Comparison of ENCODE assay signal across 32 cellular contexts in genomic region chr18:49234984-49235383, GRCh38.
DNase-seq lines count a peak whose midpoint lies in the region; ATAC-seq, FAIRE-seq and TF ChIP-seq lines count a peak whose summit lies in the region.
"Had no signal": no experiment of that assay in that cellular context is flagged by ENCODE, and none has a peak within 500 bp of the region (broad histone marks: within the 10 kb centered on the region; RNA-seq: fewer than 3 reads in every experiment).

No MANE protein-coding gene starts in this region.

- no peaks in the 10 kb centered on the region for H3K9me1 ChIP-seq in K562 (ENCODE audit: control insufficient read depth, insufficient read depth, low read length)

- intact Hi-C loops in HepG2 (cut with micrococcal nuclease; ENCODE audit: unreplicated experiment) (loop anchor here (5.0 to 10.0 kb wide), 2 partner anchors 290 to 558 kb away; no protein-coding TSS in a partner anchor), right lobe of liver (cut with DNase I) (no loop called here), K562 (cut with micrococcal nuclease) (loop anchor here (5.0 to 10.0 kb wide), 2 partner anchors 210 to 558 kb away; no protein-coding TSS in a partner anchor)

- FAIRE-seq in HepG2 (lab: Jason Lieb, UNC) (no peak), D721Med (lab: Jason Lieb, UNC) (peak; percentile 58), K562 (lab: Jason Lieb, UNC) (no peak)
- FAIRE-seq: A204.1, A549 had no signal

- no peak overlapping the region for H3K27ac ChIP-seq in HepG2 (ENCODE audit: extremely low read length, insufficient read depth, low read length)
- no peak overlapping the region for H3K27ac ChIP-seq in right lobe of liver
- H3K27ac ChIP-seq in K562 (ENCODE audit: extremely low read depth, low read depth, low read length): no peak overlapping the region
- H3K27ac ChIP-seq: 22Rv1; A549; BLaER1; BLaER1 treated with 17β-estradiol and CSF1 and Interleukin-3, amounts not matched to agents 10 nM and 100 nM; C4-2B had no signal

- DNase-seq in HepG2 (ENCODE audit: low spot score) (no peak), right lobe of liver (no peak), D721Med (ENCODE audit: insufficient read length, low spot score) (no peak), K562 (ENCODE audit: extremely low read depth in 1 of 4, low spot score in 3 of 4) (no peak), T-helper 9 cell (no peak), activated gamma-delta T cell treated with Interleukin-2 at 50 U/mL for 16 hours (no peak)
- DNase-seq: 8988T; ACHN; AML-193; BE2C; C1 segment of cervical spinal cord; Caco-2; Calu3; CD4-positive, alpha-beta memory T cell; CD4-positive, alpha-beta T cell; CD4-positive, CD25-positive, alpha-beta regulatory T cell; CD8-positive, alpha-beta memory T cell; CD8-positive, alpha-beta T cell; COR-L47; DMS 273 treated with DMSO at 0.1 percent for 48 hours; DMS153; DMS53; DMS79; DMS79 treated with DMSO at 0.1 percent for 48 hours; DND-41; EL had no signal

- TF ChIP-seq EP300 in HepG2 (IDR thresholded peaks at IDR 0.05; ENCODE audit: low read depth in 2 of 2, low read length in 2 of 2) (no peak), HepG2 (CRISPR knock-in tag; IDR thresholded peaks at IDR 0.05; ENCODE audit: borderline replicate concordance) (no peak), K562 (IDR thresholded peaks at IDR 0.05; ENCODE audit: low read length) (no peak)

- H3K9me3 ChIP-seq in HepG2 (ENCODE audit: low read length) (no peaks in the 10 kb centered on the region), right lobe of liver (no peaks in the 10 kb centered on the region), K562 (replicated peaks; ENCODE audit: control insufficient read depth, insufficient read depth, low read depth, low read length) (no peaks in the 10 kb centered on the region)
- H3K9me3 ChIP-seq: BE2C, BLaER1, Caco-2 had no signal

- ATAC-seq in HepG2 (no peak), right lobe of liver (no peak), K562 (no peak)
- ATAC-seq: A549; CD8-positive, alpha-beta T cell had no signal

- H3K9ac ChIP-seq in HepG2 (ENCODE audit: insufficient read depth, low read depth, low read length) (no peak overlapping the region), K562 (ENCODE audit: insufficient read depth in 1 of 2, low read depth in 2 of 2, low read length in 2 of 2) (no peak overlapping the region)
- H3K9ac ChIP-seq: BLaER1; BLaER1 treated with 17β-estradiol and CSF1 and Interleukin-3, amounts not matched to agents 10 nM and 100 nM had no signal

- in situ Hi-C loops in HepG2 (cut with HindIII; ENCODE audit: extremely low pct_ligation_motif_present, low pct_unique_long_range_greater_than_20kb) (loop anchor here (5.0 kb wide), 1 partner anchor 558 kb away; no protein-coding TSS in a partner anchor), K562 (cut with MboI) (loop anchor here (10.0 kb wide), 1 partner anchor 560 kb away; no protein-coding TSS in a partner anchor)

- H3K27me3 ChIP-seq in HepG2 (ENCODE audit: control insufficient read depth in 1 of 2, insufficient read depth in 2 of 2, low read length in 2 of 2) (no peaks in the 10 kb centered on the region), right lobe of liver (no peaks in the 10 kb centered on the region), K562 (ENCODE audit: control insufficient read depth in 2 of 2, insufficient read depth in 2 of 2, low read length in 2 of 2) (no peaks in the 10 kb centered on the region)
- H3K27me3 ChIP-seq: BE2C; BLaER1; BLaER1 treated with 17β-estradiol and CSF1 and Interleukin-3, amounts not matched to agents 10 nM and 100 nM had no signal

- TF ChIP-seq CTCF in HepG2 (CRISPR knock-in tag; IDR thresholded peaks at IDR 0.05): no peak
- TF ChIP-seq CTCF in right lobe of liver (IDR thresholded peaks at IDR 0.05): no peak
- no peak for TF ChIP-seq CTCF in D721Med (IDR thresholded peaks at IDR 0.05; ENCODE audit: insufficient read depth, missing control alignments)
- TF ChIP-seq CTCF in K562 (IDR thresholded peaks at IDR 0.05 in 2 of 3, conservative IDR thresholded peaks at IDR 0.05 in 1 of 3; ENCODE audit: insufficient read depth in 2 of 3, low read depth in 1 of 3, low read length in 3 of 3): no peak

- POLR2A ChIA-PET in HepG2 (lab: Yijun Ruan, JAX) (no interaction called here), K562 (lab: Yijun Ruan, JAX) (interaction anchor here (0.7 kb wide), 1 partner anchor 11 kb away, joined by 3 read pairs; no protein-coding TSS in a partner anchor)

- H3K4me3 ChIP-seq in HepG2 (replicated peaks in 1 of 3; ENCODE audit: insufficient read depth in 1 of 3, low read depth in 2 of 3, low read length in 3 of 3) (no peak overlapping the region), right lobe of liver (no peak overlapping the region), K562 (no peak overlapping the region)
- H3K4me3 ChIP-seq: A549; BLaER1; BLaER1 treated with 17β-estradiol and CSF1 and Interleukin-3, amounts not matched to agents 10 nM and 100 nM had no signal

- H4K20me1 ChIP-seq in HepG2 (ENCODE audit: insufficient read depth, low read length): no peaks in the 10 kb centered on the region
- H4K20me1 ChIP-seq in K562 (replicated peaks; ENCODE audit: control insufficient read depth, insufficient read depth, low read length): no peaks in the 10 kb centered on the region
- H4K20me1 ChIP-seq: BLaER1 had no signal

- TF ChIP-seq POLR2A in HepG2 (IDR thresholded peaks at IDR 0.05; ENCODE audit: insufficient read depth in 1 of 2, low read depth in 2 of 2, low read length in 2 of 2) (no peak), right lobe of liver (IDR thresholded peaks at IDR 0.05) (no peak), K562 (conservative IDR thresholded peaks at IDR 0.05) (no peak)

- BruUV-seq in HepG2 (replicated peaks; lab: Mats Ljungman, UMichigan) (no TSS peak), K562 (replicated peaks; lab: Mats Ljungman, UMichigan) (no TSS peak)

- H3K36me3 ChIP-seq in HepG2 (replicated peaks in 1 of 2; ENCODE audit: control insufficient read depth in 1 of 2, insufficient read depth in 2 of 2, low read length in 2 of 2) (no peaks in the 10 kb centered on the region), right lobe of liver (no peaks in the 10 kb centered on the region), K562 (ENCODE audit: control insufficient read depth, insufficient read depth, low read length) (no peaks in the 10 kb centered on the region)
- H3K36me3 ChIP-seq: BE2C had no signal

- no peaks in the 10 kb centered on the region for H3K4me1 ChIP-seq in HepG2 (ENCODE audit: insufficient read depth, low read length)
- no peaks in the 10 kb centered on the region for H3K4me1 ChIP-seq in right lobe of liver
- no peaks in the 10 kb centered on the region for H3K4me1 ChIP-seq in K562 (replicated peaks in 1 of 2; ENCODE audit: control insufficient read depth in 2 of 2, insufficient read depth in 2 of 2, low read length in 2 of 2)
- H3K4me1 ChIP-seq: A549, BE2C, Caco-2 had no signal

- no peak overlapping the region for H2AFZ ChIP-seq in HepG2 (ENCODE audit: low read length)
- no peak overlapping the region for H2AFZ ChIP-seq in K562 (ENCODE audit: low read depth, low read length)

- no peak for TF ChIP-seq RAD21 in HepG2 (CRISPR knock-in tag; IDR thresholded peaks at IDR 0.05)
- TF ChIP-seq RAD21 in K562 (CRISPR knock-in tag; conservative IDR thresholded peaks at IDR 0.05 in 1 of 2, IDR thresholded peaks at IDR 0.05 in 1 of 2): no peak

- H3K79me2 ChIP-seq in HepG2 (ENCODE audit: insufficient read depth, low read length): no peaks in the 10 kb centered on the region
- H3K79me2 ChIP-seq in K562 (ENCODE audit: control insufficient read depth, insufficient read depth, low read length): no peaks in the 10 kb centered on the region

- H3K4me2 ChIP-seq in HepG2 (ENCODE audit: low read depth, low read length) (no peak overlapping the region), K562 (ENCODE audit: insufficient read depth, low read length) (no peak overlapping the region)
- H3K4me2 ChIP-seq: A549; BLaER1; BLaER1 treated with 17β-estradiol and CSF1 and Interleukin-3, amounts not matched to agents 10 nM and 100 nM had no signal

- CTCF ChIA-PET in HepG2 (lab: Yijun Ruan, JAX; ENCODE audit: low intra/inter-chr PET ratio, low total read pairs) (no interaction called here), K562 (lab: Yijun Ruan, JAX; ENCODE audit: low intra/inter-chr PET ratio) (no interaction called here)

TF ChIP-seq in HepG2, 621 proteins besides CTCF, POLR2A, EP300 and RAD21:
- peak; percentile 97 for TF ChIP-seq ZNF12 (CRISPR knock-in tag; IDR thresholded peaks at IDR 0.05)
- TF ChIP-seq, protein P1, sequence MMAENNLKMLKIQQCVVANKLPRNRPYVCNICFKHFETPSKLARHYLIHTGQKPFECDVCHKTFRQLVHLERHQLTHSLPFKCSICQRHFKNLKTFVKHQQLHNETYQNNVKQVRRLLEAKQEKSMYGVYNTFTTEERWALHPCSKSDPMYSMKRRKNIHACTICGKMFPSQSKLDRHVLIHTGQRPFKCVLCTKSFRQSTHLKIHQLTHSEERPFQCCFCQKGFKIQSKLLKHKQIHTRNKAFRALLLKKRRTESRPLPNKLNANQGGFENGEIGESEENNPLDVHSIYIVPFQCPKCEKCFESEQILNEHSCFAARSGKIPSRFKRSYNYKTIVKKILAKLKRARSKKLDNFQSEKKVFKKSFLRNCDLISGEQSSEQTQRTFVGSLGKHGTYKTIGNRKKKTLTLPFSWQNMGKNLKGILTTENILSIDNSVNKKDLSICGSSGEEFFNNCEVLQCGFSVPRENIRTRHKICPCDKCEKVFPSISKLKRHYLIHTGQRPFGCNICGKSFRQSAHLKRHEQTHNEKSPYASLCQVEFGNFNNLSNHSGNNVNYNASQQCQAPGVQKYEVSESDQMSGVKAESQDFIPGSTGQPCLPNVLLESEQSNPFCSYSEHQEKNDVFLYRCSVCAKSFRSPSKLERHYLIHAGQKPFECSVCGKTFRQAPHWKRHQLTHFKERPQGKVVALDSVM (CRISPR knock-in tag; IDR thresholded peaks at IDR 0.05): no peak
- no peak for TF ChIP-seq ZNF446 (CRISPR knock-in tag; IDR thresholded peaks at IDR 0.05)

TF ChIP-seq in K562, 482 proteins besides CTCF, POLR2A, EP300 and RAD21:
- TF ChIP-seq ZNF12 (CRISPR knock-in tag; IDR thresholded peaks at IDR 0.05): peak; percentile 90
- TF ChIP-seq BRD4 (IDR thresholded peaks at IDR 0.05): no peak

Comparison
In these comparisons a context has a peak if more than half of its experiments do, and no peak if none do; other contexts are left out.
1. intact Hi-C loops: an anchor here in HepG2 (5.0 to 10.0 kb wide) and K562 (5.0 to 10.0 kb wide); none called in right lobe of liver.
2. Of the 241 proteins assayed by ChIP-seq in both HepG2 and K562: peak only in HepG2: none; only in K562: none; in both: ZNF12; in neither: 240.